Comparison of ENCODE assay signal across 1 cellular context in genomic region chr4:82984459-82984858, GRCh38.
TF ChIP-seq lines count a peak whose summit lies in the region.

No MANE protein-coding gene starts in this region.

TF ChIP-seq in GM23338, 12 proteins besides CTCF, POLR2A, EP300 and RAD21 (continued from another document):
- TF ChIP-seq, protein P1, sequence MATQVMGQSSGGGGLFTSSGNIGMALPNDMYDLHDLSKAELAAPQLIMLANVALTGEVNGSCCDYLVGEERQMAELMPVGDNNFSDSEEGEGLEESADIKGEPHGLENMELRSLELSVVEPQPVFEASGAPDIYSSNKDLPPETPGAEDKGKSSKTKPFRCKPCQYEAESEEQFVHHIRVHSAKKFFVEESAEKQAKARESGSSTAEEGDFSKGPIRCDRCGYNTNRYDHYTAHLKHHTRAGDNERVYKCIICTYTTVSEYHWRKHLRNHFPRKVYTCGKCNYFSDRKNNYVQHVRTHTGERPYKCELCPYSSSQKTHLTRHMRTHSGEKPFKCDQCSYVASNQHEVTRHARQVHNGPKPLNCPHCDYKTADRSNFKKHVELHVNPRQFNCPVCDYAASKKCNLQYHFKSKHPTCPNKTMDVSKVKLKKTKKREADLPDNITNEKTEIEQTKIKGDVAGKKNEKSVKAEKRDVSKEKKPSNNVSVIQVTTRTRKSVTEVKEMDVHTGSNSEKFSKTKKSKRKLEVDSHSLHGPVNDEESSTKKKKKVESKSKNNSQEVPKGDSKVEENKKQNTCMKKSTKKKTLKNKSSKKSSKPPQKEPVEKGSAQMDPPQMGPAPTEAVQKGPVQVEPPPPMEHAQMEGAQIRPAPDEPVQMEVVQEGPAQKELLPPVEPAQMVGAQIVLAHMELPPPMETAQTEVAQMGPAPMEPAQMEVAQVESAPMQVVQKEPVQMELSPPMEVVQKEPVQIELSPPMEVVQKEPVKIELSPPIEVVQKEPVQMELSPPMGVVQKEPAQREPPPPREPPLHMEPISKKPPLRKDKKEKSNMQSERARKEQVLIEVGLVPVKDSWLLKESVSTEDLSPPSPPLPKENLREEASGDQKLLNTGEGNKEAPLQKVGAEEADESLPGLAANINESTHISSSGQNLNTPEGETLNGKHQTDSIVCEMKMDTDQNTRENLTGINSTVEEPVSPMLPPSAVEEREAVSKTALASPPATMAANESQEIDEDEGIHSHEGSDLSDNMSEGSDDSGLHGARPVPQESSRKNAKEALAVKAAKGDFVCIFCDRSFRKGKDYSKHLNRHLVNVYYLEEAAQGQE (IDR thresholded peaks at IDR 0.05; ENCODE audit: unreplicated experiment) = no peak
- no peak for TF ChIP-seq EZH2phosphoT487 (IDR thresholded peaks at IDR 0.05; ENCODE audit: unreplicated experiment)
